In genomic region chr1:56148466-56149193, GRCh38 we compare ENCODE assay signal across 19 cellular contexts.
A peak's percentile ranks its signal among the peaks of the same experiment; 100 is the strongest.
DNase-seq lines count a peak whose midpoint lies in the region; ATAC-seq, FAIRE-seq and TF ChIP-seq lines count a peak whose summit lies in the region.
"Had no signal": no experiment of that assay in that cellular context is flagged by ENCODE, and none has a peak within 500 bp of the region (broad histone marks: within the 10 kb centered on the region; RNA-seq: fewer than 3 reads in every experiment).

No MANE protein-coding gene starts in this region.

- TF ChIP-seq CTCF in DND-41 (IDR thresholded peaks at IDR 0.05; ENCODE audit: borderline replicate concordance, extremely low read depth, low read length, poor library complexity, severe bottlenecking), result peak; percentile 48
- TF ChIP-seq CTCF in GM20000 (IDR thresholded peaks at IDR 0.05; ENCODE audit: extremely low read depth, missing control alignments), result peak; percentile 3
- TF ChIP-seq CTCF in GM12878 (IDR thresholded peaks at IDR 0.05 in 2 of 3, conservative IDR thresholded peaks at IDR 0.05 in 1 of 3; ENCODE audit: control insufficient read depth in 2 of 3, extremely low read depth in 1 of 3, insufficient read depth in 1 of 3, low read depth in 3 of 3, low read length in 3 of 3), result 0 out of 6 replicates have a peak, but pooled peaks of 1 of the 3 experiments have one; percentile 3

- SMC1A ChIA-PET in GM12878 (lab: Charles Lee; ENCODE audit: uncharacterized antibody, unreplicated experiment), result interaction anchor here (0.9 to 7.9 kb wide), 4 partner anchors 10 to 79 kb away, joined by 3 to 79 read pairs (median 6); no protein-coding TSS in a partner anchor

- H3K9me3 ChIP-seq in DND-41 (ENCODE audit: insufficient read depth, low read length, severe bottlenecking) (no peaks in the 10 kb centered on the region), GM12878 (replicated peaks; ENCODE audit: control insufficient read depth, insufficient read depth, low read length) (no peaks in the 10 kb centered on the region)
- H3K9me3 ChIP-seq: prostate gland, SJCRH30 had no signal

- 50% methylated on average over 5 of the region's 5 CpGs for WGBS in GM12878 (ENCODE audit: insufficient coverage, insufficient replicate concordance, low lambda C conversion rate, missing lambda C conversion rate)

- POLR2A ChIA-PET in GM12878 (lab: Charles Lee), result interaction anchor here (0.8 kb wide), 1 partner anchor 15 kb away, joined by 3 read pairs; no protein-coding TSS in a partner anchor

- TF ChIP-seq EP300 in GM12878 (IDR thresholded peaks at IDR 0.05; ENCODE audit: borderline replicate concordance in 1 of 2, control insufficient read depth in 1 of 2, low read depth in 2 of 2, low read length in 2 of 2), result no peak

- no peak overlapping the region for H2AFZ ChIP-seq in DND-41 (ENCODE audit: low read depth, low read length)
- no peak overlapping the region for H2AFZ ChIP-seq in GM12878 (ENCODE audit: control insufficient read depth, low read depth, low read length)

- BruUV-seq in GM12878 (replicated peaks; lab: Mats Ljungman, UMichigan), result no TSS peak

- peak; percentile 38 for TF ChIP-seq RAD21 in GM12878 (IDR thresholded peaks at IDR 0.05; ENCODE audit: insufficient read depth, low read depth, low read length)

- no peak for DNase-seq in DND-41
- no peak for DNase-seq in GM20000 (ENCODE audit: low spot score)
- no peak for DNase-seq in GM12878 (ENCODE audit: low read depth, low spot score)
- DNase-seq in lung microvascular endothelial cell (ENCODE audit: low read depth in 2 of 2), result peak; percentile 43 to 74
- no peak for DNase-seq in Ammon's horn (ENCODE audit: low spot score)
- no peak for DNase-seq in sciatic nerve (ENCODE audit: low spot score)
- DNase-seq in NOMO-1 treated with DMSO at 0.1 percent for 48 hours (lab: John Stamatoyannopoulos, UW; ENCODE audit: unreplicated experiment), result no peak
- DNase-seq: activated CD4-positive, alpha-beta T cell treated with anti-CD3 and anti-CD28 coated beads for 36 hours; activated effector memory CD4-positive, alpha-beta T cell treated with Interleukin-2 at 50 U/mL for 16 hours; effector CD8-positive, alpha-beta T cell; GDM1; hippocampal formation; NCI-H1930; NCI-H446; SJCRH30; stimulated activated CD4-positive, alpha-beta T cell treated with anti-CD3 and anti-CD28 coated beads, Interleukin-4, amount 100 ng/mL, for 4 hours had no signal

- FAIRE-seq in GM12878 (lab: Jason Lieb, UNC), result no peak
- FAIRE-seq: keratinocyte had no signal

- no peaks in the 10 kb centered on the region for H3K27me3 ChIP-seq in DND-41 (ENCODE audit: insufficient read depth, low read length, poor library complexity)
- no peaks in the 10 kb centered on the region for H3K27me3 ChIP-seq in GM12878 (replicated peaks in 1 of 2; ENCODE audit: control insufficient read depth in 2 of 2, insufficient read depth in 2 of 2, low read length in 1 of 2)
- H3K27me3 ChIP-seq: SJCRH30 had no signal

- H3K36me3 ChIP-seq in DND-41 (ENCODE audit: insufficient read depth, low read length) (no peaks in the 10 kb centered on the region), GM12878 (ENCODE audit: control insufficient read depth in 2 of 2, insufficient read depth in 2 of 2, low read length in 1 of 2) (no peaks in the 10 kb centered on the region)
- H3K36me3 ChIP-seq: prostate gland, SJCRH30 had no signal

- TF ChIP-seq POLR2A in GM12878 (IDR thresholded peaks at IDR 0.05; ENCODE audit: low read depth, low read length), result no peak

- intact Hi-C loops in GM12878 (cut with micrococcal nuclease; ENCODE audit: unreplicated experiment), result no loop called here
- intact Hi-C loops in sciatic nerve (cut with DNase I), result no loop called here

- H3K4me2 ChIP-seq in DND-41 (ENCODE audit: insufficient read depth, low read length), result no peak overlapping the region
- H3K4me2 ChIP-seq in GM12878 (ENCODE audit: control insufficient read depth, insufficient read depth), result no peak overlapping the region

- H3K79me2 ChIP-seq in DND-41 (ENCODE audit: insufficient read depth, low read length), result no peaks in the 10 kb centered on the region
- H3K79me2 ChIP-seq in GM12878 (ENCODE audit: control insufficient read depth, insufficient read depth, low read length), result no peaks in the 10 kb centered on the region

- CTCF ChIA-PET in GM12878 (lab: Yijun Ruan, JAX), result interaction anchor here (1.3 to 2.3 kb wide), 2 partner anchors 15 to 428 kb away, joined by 3 to 12 read pairs; no protein-coding TSS in a partner anchor

- H4K20me1 ChIP-seq in DND-41 (ENCODE audit: insufficient read depth, low read length) (no peaks in the 10 kb centered on the region), GM12878 (ENCODE audit: control insufficient read depth, insufficient read depth) (no peaks in the 10 kb centered on the region)

- H3K4me1 ChIP-seq in DND-41 (ENCODE audit: insufficient read depth, low read length) (peaks cover 11% of the 10 kb centered on the region), GM12878 (ENCODE audit: control insufficient read depth, insufficient read depth, low read length) (no peaks in the 10 kb centered on the region)
- H3K4me1 ChIP-seq: prostate gland, SJCRH30 had no signal

- H3K9ac ChIP-seq in DND-41 (ENCODE audit: low read depth, low read length), result no peak overlapping the region
- no peak overlapping the region for H3K9ac ChIP-seq in GM12878 (ENCODE audit: control insufficient read depth, insufficient read depth, low read length)

- H3K4me3 ChIP-seq in DND-41 (ENCODE audit: low read depth in 1 of 2, low read length in 2 of 2) (no peak overlapping the region), GM12878 (no peak overlapping the region)
- H3K4me3 ChIP-seq: prostate gland, SJCRH30 had no signal

- H3K27ac ChIP-seq in DND-41 (ENCODE audit: low read length) (no peak overlapping the region), GM12878 (ENCODE audit: control insufficient read depth, insufficient read depth) (no peak overlapping the region)
- H3K27ac ChIP-seq: SJCRH30 had no signal

- RAD21 ChIA-PET in GM12878 (lab: Charles Lee; ENCODE audit: unreplicated experiment), result interaction anchor here (1.3 to 1.4 kb wide), 2 partner anchors 11 to 79 kb away, joined by 3 read pairs; no protein-coding TSS in a partner anchor

- ATAC-seq in DND-41 (ENCODE audit: insufficient read depth, low read depth), result no peak
- no peak for ATAC-seq in GM12878
- ATAC-seq in sciatic nerve, result no peak
- ATAC-seq: activated CD4-positive, alpha-beta T cell treated with anti-CD3 and anti-CD28 coated beads for 36 hours; natural killer cell treated with Interleukin-12 subunit alpha and Interleukin-12 subunit beta and Interleukin-15 and Interleukin-18, amount 100 ng/mL, for 72 hours had no signal

- in situ Hi-C loops in GM12878 (cut with MboI), result no loop called here

TF ChIP-seq in GM12878, 131 proteins besides CTCF, POLR2A, EP300 and RAD21:
- TF ChIP-seq E2F4 (IDR thresholded peaks at IDR 0.05; ENCODE audit: low read depth, low read length), result no peak
- peak; percentile 27; the same call in 1 of the 2 replicates for TF ChIP-seq SMC3 (IDR thresholded peaks at IDR 0.05; ENCODE audit: borderline replicate concordance, low read length)
- TF ChIP-seq RUNX3 (IDR thresholded peaks at IDR 0.05; ENCODE audit: low read length), result 0 out of 2 replicates have a peak, but pooled peaks have one; percentile 10
- no peak for TF ChIP-seq SKIL (IDR thresholded peaks at IDR 0.05; ENCODE audit: low read depth, poor library complexity, severe bottlenecking)
- no peak for TF ChIP-seq SUZ12 (IDR thresholded peaks at IDR 0.05; ENCODE audit: unreplicated experiment)
- no peak for TF ChIP-seq ZNF217 (IDR thresholded peaks at IDR 0.05)
- TF ChIP-seq NFIC (IDR thresholded peaks at IDR 0.05; ENCODE audit: low read depth, low read length), result no peak

Comparison
In these comparisons a context has a peak if more than half of its experiments do, and no peak if none do; other contexts are left out.
1. DNase-seq: peak in lung microvascular endothelial cell (2 of 2); none in DND-41 (single experiment), GM20000 (single experiment), GM12878 (single experiment), Ammon's horn (single experiment), sciatic nerve (single experiment) and NOMO-1 treated with DMSO at 0.1 percent for 48 hours (single experiment).